ENCODE assay signal across 1 cellular context in the genomic region with DNA sequence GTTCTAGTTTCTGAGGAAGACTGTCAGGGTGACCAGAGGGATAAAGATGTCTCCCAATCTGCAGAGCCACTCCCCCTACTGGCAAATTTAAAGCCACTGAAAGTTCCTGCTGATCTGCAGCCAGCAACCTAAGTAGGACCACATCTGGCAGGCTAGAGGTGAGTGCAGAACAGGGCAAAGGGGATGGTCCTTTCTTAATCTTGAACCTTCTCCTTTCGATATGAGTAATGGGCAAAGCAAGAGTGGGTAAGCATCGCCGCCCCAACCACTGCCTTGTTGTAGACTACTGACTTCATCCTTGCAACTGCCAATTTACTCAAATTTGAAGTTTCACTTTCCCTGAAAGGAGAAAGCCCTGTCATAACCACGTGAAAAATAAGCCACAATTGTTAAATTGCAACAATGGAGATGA.
A peak's percentile ranks its signal among the peaks of the same experiment; 100 is the strongest.
TF ChIP-seq lines count a peak whose summit lies in the region.

No MANE protein-coding gene starts in this region.

TF ChIP-seq in GM12878, 131 proteins besides CTCF, POLR2A, EP300 and RAD21 (continued from another document and continues in another):
- TF ChIP-seq, protein P1, sequence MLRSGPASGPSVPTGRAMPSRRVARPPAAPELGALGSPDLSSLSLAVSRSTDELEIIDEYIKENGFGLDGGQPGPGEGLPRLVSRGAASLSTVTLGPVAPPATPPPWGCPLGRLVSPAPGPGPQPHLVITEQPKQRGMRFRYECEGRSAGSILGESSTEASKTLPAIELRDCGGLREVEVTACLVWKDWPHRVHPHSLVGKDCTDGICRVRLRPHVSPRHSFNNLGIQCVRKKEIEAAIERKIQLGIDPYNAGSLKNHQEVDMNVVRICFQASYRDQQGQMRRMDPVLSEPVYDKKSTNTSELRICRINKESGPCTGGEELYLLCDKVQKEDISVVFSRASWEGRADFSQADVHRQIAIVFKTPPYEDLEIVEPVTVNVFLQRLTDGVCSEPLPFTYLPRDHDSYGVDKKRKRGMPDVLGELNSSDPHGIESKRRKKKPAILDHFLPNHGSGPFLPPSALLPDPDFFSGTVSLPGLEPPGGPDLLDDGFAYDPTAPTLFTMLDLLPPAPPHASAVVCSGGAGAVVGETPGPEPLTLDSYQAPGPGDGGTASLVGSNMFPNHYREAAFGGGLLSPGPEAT (IDR thresholded peaks at IDR 0.05; ENCODE audit: low read depth): peak; percentile 81
- TF ChIP-seq RAD51 (IDR thresholded peaks at IDR 0.05) (peak; percentile 78), DPF2 (IDR thresholded peaks at IDR 0.05) (peak; percentile 99), ETV6 (conservative IDR thresholded peaks at IDR 0.05 in 1 of 2, IDR thresholded peaks at IDR 0.05 in 1 of 2; ENCODE audit: borderline replicate concordance in 1 of 2, low read depth in 1 of 2) (peak in 1 of 2 experiments; percentile 96; a peak in 2 of 4 replicates), CREM (IDR thresholded peaks at IDR 0.05; ENCODE audit: low read depth) (peak; percentile 95), EGR1 (IDR thresholded peaks at IDR 0.05; ENCODE audit: borderline replicate concordance in 1 of 2, low read depth in 2 of 2, low read length in 2 of 2) (no peak), BRCA1 (IDR thresholded peaks at IDR 0.05; ENCODE audit: low read depth, low read length) (no peak), MTA2 (IDR thresholded peaks at IDR 0.05; ENCODE audit: low read depth) (peak; percentile 98), ESRRA (IDR thresholded peaks at IDR 0.05; ENCODE audit: low read length) (peak; percentile 52; the same call in 1 of the 2 replicates), CBX5 (IDR thresholded peaks at IDR 0.05; ENCODE audit: low read depth) (peak; percentile 81; the same call in 1 of the 2 replicates), GATAD2B (conservative IDR thresholded peaks at IDR 0.05; ENCODE audit: low read depth) (peak; percentile 80), IKZF2 (IDR thresholded peaks at IDR 0.05) (peak; percentile 98), ZNF207 (IDR thresholded peaks at IDR 0.05; ENCODE audit: borderline replicate concordance) (no peak), NFXL1 (IDR thresholded peaks at IDR 0.05; ENCODE audit: borderline replicate concordance) (no peak), SREBF2 (IDR thresholded peaks at IDR 0.05; ENCODE audit: low read length) (no peak), CBX3 (IDR thresholded peaks at IDR 0.05; ENCODE audit: borderline replicate concordance, low read depth) (no peak), YY1 (IDR thresholded peaks at IDR 0.05; ENCODE audit: low read depth, low read length) (peak; percentile 73), SP1 (IDR thresholded peaks at IDR 0.05; ENCODE audit: low read depth, low read length) (peak; percentile 56), ZSCAN29 (IDR thresholded peaks at IDR 0.05) (no peak), RFX5 (IDR thresholded peaks at IDR 0.05; ENCODE audit: low read depth, low read length) (no peak), IKZF1 (conservative IDR thresholded peaks at IDR 0.05) (peak; percentile 94), ZNF217 (IDR thresholded peaks at IDR 0.05) (peak; percentile 96), STAT3 (IDR thresholded peaks at IDR 0.05; ENCODE audit: low read depth, low read length) (no peak; the same call in 1 of the 2 replicates), ASH2L (IDR thresholded peaks at IDR 0.05; ENCODE audit: borderline replicate concordance, low read depth) (no peak), JUNB (IDR thresholded peaks at IDR 0.05) (peak; percentile 100)
- TF ChIP-seq, protein P2, sequence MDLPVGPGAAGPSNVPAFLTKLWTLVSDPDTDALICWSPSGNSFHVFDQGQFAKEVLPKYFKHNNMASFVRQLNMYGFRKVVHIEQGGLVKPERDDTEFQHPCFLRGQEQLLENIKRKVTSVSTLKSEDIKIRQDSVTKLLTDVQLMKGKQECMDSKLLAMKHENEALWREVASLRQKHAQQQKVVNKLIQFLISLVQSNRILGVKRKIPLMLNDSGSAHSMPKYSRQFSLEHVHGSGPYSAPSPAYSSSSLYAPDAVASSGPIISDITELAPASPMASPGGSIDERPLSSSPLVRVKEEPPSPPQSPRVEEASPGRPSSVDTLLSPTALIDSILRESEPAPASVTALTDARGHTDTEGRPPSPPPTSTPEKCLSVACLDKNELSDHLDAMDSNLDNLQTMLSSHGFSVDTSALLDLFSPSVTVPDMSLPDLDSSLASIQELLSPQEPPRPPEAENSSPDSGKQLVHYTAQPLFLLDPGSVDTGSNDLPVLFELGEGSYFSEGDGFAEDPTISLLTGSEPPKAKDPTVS (IDR thresholded peaks at IDR 0.05; ENCODE audit: low read depth, low read length): no peak
- TF ChIP-seq, protein P3, sequence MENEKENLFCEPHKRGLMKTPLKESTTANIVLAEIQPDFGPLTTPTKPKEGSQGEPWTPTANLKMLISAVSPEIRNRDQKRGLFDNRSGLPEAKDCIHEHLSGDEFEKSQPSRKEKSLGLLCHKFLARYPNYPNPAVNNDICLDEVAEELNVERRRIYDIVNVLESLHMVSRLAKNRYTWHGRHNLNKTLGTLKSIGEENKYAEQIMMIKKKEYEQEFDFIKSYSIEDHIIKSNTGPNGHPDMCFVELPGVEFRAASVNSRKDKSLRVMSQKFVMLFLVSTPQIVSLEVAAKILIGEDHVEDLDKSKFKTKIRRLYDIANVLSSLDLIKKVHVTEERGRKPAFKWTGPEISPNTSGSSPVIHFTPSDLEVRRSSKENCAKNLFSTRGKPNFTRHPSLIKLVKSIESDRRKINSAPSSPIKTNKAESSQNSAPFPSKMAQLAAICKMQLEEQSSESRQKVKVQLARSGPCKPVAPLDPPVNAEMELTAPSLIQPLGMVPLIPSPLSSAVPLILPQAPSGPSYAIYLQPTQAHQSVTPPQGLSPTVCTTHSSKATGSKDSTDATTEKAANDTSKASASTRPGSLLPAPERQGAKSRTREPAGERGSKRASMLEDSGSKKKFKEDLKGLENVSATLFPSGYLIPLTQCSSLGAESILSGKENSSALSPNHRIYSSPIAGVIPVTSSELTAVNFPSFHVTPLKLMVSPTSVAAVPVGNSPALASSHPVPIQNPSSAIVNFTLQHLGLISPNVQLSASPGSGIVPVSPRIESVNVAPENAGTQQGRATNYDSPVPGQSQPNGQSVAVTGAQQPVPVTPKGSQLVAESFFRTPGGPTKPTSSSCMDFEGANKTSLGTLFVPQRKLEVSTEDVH (IDR thresholded peaks at IDR 0.05; ENCODE audit: low read depth, partially characterized antibody): peak; percentile 55
- TF ChIP-seq, protein P4, sequence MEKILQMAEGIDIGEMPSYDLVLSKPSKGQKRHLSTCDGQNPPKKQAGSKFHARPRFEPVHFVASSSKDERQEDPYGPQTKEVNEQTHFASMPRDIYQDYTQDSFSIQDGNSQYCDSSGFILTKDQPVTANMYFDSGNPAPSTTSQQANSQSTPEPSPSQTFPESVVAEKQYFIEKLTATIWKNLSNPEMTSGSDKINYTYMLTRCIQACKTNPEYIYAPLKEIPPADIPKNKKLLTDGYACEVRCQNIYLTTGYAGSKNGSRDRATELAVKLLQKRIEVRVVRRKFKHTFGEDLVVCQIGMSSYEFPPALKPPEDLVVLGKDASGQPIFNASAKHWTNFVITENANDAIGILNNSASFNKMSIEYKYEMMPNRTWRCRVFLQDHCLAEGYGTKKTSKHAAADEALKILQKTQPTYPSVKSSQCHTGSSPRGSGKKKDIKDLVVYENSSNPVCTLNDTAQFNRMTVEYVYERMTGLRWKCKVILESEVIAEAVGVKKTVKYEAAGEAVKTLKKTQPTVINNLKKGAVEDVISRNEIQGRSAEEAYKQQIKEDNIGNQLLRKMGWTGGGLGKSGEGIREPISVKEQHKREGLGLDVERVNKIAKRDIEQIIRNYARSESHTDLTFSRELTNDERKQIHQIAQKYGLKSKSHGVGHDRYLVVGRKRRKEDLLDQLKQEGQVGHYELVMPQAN (conservative IDR thresholded peaks at IDR 0.05): no peak
- TF ChIP-seq, protein P5, sequence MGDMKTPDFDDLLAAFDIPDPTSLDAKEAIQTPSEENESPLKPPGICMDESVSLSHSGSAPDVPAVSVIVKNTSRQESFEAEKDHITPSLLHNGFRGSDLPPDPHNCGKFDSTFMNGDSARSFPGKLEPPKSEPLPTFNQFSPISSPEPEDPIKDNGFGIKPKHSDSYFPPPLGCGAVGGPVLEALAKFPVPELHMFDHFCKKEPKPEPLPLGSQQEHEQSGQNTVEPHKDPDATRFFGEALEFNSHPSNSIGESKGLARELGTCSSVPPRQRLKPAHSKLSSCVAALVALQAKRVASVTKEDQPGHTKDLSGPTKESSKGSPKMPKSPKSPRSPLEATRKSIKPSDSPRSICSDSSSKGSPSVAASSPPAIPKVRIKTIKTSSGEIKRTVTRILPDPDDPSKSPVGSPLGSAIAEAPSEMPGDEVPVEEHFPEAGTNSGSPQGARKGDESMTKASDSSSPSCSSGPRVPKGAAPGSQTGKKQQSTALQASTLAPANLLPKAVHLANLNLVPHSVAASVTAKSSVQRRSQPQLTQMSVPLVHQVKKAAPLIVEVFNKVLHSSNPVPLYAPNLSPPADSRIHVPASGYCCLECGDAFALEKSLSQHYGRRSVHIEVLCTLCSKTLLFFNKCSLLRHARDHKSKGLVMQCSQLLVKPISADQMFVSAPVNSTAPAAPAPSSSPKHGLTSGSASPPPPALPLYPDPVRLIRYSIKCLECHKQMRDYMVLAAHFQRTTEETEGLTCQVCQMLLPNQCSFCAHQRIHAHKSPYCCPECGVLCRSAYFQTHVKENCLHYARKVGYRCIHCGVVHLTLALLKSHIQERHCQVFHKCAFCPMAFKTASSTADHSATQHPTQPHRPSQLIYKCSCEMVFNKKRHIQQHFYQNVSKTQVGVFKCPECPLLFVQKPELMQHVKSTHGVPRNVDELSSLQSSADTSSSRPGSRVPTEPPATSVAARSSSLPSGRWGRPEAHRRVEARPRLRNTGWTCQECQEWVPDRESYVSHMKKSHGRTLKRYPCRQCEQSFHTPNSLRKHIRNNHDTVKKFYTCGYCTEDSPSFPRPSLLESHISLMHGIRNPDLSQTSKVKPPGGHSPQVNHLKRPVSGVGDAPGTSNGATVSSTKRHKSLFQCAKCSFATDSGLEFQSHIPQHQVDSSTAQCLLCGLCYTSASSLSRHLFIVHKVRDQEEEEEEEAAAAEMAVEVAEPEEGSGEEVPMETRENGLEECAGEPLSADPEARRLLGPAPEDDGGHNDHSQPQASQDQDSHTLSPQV (IDR thresholded peaks at IDR 0.05): no peak
- TF ChIP-seq, protein P6, sequence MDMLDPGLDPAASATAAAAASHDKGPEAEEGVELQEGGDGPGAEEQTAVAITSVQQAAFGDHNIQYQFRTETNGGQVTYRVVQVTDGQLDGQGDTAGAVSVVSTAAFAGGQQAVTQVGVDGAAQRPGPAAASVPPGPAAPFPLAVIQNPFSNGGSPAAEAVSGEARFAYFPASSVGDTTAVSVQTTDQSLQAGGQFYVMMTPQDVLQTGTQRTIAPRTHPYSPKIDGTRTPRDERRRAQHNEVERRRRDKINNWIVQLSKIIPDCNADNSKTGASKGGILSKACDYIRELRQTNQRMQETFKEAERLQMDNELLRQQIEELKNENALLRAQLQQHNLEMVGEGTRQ (IDR thresholded peaks at IDR 0.05; ENCODE audit: borderline replicate concordance, low read depth, low read length): no peak
- TF ChIP-seq, protein P7, sequence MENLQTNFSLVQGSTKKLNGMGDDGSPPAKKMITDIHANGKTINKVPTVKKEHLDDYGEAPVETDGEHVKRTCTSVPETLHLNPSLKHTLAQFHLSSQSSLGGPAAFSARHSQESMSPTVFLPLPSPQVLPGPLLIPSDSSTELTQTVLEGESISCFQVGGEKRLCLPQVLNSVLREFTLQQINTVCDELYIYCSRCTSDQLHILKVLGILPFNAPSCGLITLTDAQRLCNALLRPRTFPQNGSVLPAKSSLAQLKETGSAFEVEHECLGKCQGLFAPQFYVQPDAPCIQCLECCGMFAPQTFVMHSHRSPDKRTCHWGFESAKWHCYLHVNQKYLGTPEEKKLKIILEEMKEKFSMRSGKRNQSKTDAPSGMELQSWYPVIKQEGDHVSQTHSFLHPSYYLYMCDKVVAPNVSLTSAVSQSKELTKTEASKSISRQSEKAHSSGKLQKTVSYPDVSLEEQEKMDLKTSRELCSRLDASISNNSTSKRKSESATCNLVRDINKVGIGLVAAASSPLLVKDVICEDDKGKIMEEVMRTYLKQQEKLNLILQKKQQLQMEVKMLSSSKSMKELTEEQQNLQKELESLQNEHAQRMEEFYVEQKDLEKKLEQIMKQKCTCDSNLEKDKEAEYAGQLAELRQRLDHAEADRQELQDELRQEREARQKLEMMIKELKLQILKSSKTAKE (IDR thresholded peaks at IDR 0.05; ENCODE audit: low read depth, poor library complexity, severe bottlenecking): peak; percentile 98
- TF ChIP-seq, protein P8, sequence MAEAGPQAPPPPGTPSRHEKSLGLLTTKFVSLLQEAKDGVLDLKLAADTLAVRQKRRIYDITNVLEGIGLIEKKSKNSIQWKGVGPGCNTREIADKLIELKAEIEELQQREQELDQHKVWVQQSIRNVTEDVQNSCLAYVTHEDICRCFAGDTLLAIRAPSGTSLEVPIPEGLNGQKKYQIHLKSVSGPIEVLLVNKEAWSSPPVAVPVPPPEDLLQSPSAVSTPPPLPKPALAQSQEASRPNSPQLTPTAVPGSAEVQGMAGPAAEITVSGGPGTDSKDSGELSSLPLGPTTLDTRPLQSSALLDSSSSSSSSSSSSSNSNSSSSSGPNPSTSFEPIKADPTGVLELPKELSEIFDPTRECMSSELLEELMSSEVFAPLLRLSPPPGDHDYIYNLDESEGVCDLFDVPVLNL (IDR thresholded peaks at IDR 0.05; ENCODE audit: low read depth, low read length): no peak
- TF ChIP-seq, protein P9, sequence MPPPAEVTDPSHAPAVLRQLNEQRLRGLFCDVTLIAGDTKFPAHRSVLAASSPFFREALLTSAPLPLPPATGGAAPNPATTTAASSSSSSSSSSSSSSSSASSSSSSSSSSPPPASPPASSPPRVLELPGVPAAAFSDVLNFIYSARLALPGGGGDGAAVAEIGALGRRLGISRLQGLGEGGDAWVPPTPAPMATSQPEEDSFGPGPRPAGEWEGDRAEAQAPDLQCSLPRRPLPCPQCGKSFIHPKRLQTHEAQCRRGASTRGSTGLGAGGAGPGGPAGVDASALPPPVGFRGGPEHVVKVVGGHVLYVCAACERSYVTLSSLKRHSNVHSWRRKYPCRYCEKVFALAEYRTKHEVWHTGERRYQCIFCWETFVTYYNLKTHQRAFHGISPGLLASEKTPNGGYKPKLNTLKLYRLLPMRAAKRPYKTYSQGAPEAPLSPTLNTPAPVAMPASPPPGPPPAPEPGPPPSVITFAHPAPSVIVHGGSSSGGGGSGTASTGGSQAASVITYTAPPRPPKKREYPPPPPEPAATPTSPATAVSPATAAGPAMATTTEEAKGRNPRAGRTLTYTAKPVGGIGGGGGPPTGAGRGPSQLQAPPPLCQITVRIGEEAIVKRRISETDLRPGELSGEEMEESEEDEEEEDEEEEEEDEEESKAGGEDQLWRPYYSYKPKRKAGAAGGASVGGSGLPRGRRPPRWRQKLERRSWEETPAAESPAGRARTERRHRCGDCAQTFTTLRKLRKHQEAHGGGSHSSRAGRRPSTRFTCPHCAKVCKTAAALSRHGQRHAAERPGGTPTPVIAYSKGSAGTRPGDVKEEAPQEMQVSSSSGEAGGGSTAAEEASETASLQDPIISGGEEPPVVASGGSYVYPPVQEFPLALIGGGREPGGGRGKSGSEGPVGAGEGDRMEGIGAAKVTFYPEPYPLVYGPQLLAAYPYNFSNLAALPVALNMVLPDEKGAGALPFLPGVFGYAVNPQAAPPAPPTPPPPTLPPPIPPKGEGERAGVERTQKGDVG (CRISPR knock-in tag; IDR thresholded peaks at IDR 0.05): no peak
